15 cellular contexts compared by ENCODE assay signal in the genomic region with DNA sequence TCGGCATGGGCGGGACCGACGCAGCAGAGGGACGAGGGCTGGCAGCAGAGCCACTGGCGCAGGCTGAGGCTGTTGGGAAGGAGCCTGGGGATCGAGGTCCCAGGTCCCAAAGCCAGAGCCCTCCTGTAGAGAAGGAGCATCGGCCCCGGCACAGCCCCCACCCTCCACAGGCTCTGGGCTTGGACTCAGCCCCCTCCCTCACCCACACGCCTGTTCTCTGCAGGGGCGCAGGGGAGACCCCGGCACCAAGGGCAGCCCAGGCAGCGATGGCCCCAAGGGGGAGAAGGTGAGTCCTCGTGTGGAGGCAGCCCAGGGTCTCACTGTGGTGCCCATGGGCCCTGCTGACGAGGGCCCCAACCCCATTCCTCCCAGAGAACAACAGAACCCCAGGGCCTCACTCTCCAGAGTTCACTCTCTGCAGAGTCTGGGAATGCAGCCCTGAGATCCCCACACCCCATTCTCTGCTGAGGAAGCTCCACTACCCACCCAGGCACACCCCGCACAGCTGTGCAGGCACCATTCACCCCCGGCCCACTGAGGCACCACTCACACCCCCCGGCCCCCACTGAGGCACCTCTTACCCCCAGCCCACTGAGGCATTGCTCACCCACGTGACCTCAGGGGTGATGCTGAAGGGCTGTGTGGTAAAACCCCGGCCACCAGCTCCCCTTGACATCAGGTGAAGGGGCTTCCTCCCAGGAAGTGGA. TPM values are rescaled to one million over a fixed set of nuclear protein-coding genes. Genes with fewer than 3 reads are reported as not detected.
DNase-seq lines count a peak whose midpoint lies in the region; ATAC-seq lines count a peak whose summit lies in the region.
"Had no signal": no experiment of that assay in that cellular context is flagged by ENCODE, and none has a peak within 500 bp of the region (broad histone marks: within the 10 kb centered on the region; RNA-seq: fewer than 3 reads in every experiment).

No MANE protein-coding gene starts in this region.

- peak overlapping the region; percentile 39 for H2BK5ac ChIP-seq in neuronal stem cell (ENCODE audit: low read length)

- no peak overlapping the region for H4K8ac ChIP-seq in neuronal stem cell (ENCODE audit: low read depth, low read length)

- H3K9ac ChIP-seq in neuronal stem cell (ENCODE audit: low read depth, low read length, poor library complexity): peak overlapping the region; percentile 40

- DNase-seq in stimulated activated CD4-positive, alpha-beta T cell treated with anti-CD3 and anti-CD28 coated beads, Interleukin-15, amount 100 ng/mL, for 24 hours: peak; percentile 0
- DNase-seq in stimulated activated CD4-positive, alpha-beta T cell treated with anti-CD3 and anti-CD28 coated beads, Interleukin-12 subunit alpha, Interleukin-12 subunit beta, amount 100 ng/mL, for 4 hours: no peak
- DNase-seq in epidermal melanocyte (ENCODE audit: insufficient read length, low spot score): peak; percentile 11
- no peak for DNase-seq in neuronal stem cell (ENCODE audit: low spot score)
- no peak for DNase-seq in NCI-H2029 (lab: John Stamatoyannopoulos, UW)
- DNase-seq: amniotic stem cell, DND-41, esophagus squamous epithelium, NCI-H1092 treated with DMSO at 0.1 percent for 48 hours, thyroid gland had no signal

- no peak overlapping the region for H2AFZ ChIP-seq in neuronal stem cell (ENCODE audit: low read length)

- no peak overlapping the region for H2BK15ac ChIP-seq in neuronal stem cell (ENCODE audit: low read length)

- H3K27me3 ChIP-seq in neuronal stem cell (ENCODE audit: control insufficient read depth in 3 of 3, insufficient read depth in 3 of 3, low read depth in 1 of 3, low read length in 3 of 3): no peaks in the 10 kb centered on the region
- H3K27me3 ChIP-seq: esophagus squamous epithelium, neutrophil, thyroid gland had no signal

- no peak overlapping the region for H3K4ac ChIP-seq in neuronal stem cell (ENCODE audit: low read length)

- H2BK120ac ChIP-seq in neuronal stem cell (ENCODE audit: low read depth, low read length): no peak overlapping the region

- peak overlapping the region; percentile 94 for H3K23ac ChIP-seq in neuronal stem cell (ENCODE audit: low read depth, low read length, poor library complexity)

- no peak overlapping the region for H3K4me2 ChIP-seq in neuronal stem cell (ENCODE audit: insufficient read depth, low read length, poor library complexity, severe bottlenecking)

- H4K91ac ChIP-seq in neuronal stem cell (ENCODE audit: low read depth, low read length, poor library complexity): no peak overlapping the region

- H3K79me1 ChIP-seq in neuronal stem cell (ENCODE audit: low read depth, low read length): peaks cover 5% of the 10 kb centered on the region

- H3K4me3 ChIP-seq in neuronal stem cell (ENCODE audit: low read length in 2 of 2): no peak overlapping the region
- H3K4me3 ChIP-seq: esophagus squamous epithelium, thyroid gland had no signal

- peak overlapping the region; percentile 74 for H3K18ac ChIP-seq in neuronal stem cell (ENCODE audit: low read length)

- H3K27ac ChIP-seq in neuronal stem cell (replicated peaks; ENCODE audit: low read length): no peak overlapping the region
- H3K27ac ChIP-seq: esophagus squamous epithelium, neutrophil, thyroid gland, VCaP had no signal

- no peaks in the 10 kb centered on the region for H3K36me3 ChIP-seq in neuronal stem cell (replicated peaks in 1 of 2; ENCODE audit: control insufficient read depth in 2 of 2, insufficient read depth in 2 of 2, low read length in 2 of 2)
- H3K36me3 ChIP-seq: neutrophil had no signal

- H3K9me3 ChIP-seq in neuronal stem cell (replicated peaks in 1 of 2; ENCODE audit: control insufficient read depth in 2 of 2, insufficient read depth in 1 of 2, low read depth in 1 of 2, low read length in 2 of 2): peaks cover 0 to 3% of the 10 kb centered on the region in 2 donors
- H3K9me3 ChIP-seq: esophagus squamous epithelium, neutrophil, thyroid gland had no signal

- peak overlapping the region; percentile 89 for H3K14ac ChIP-seq in neuronal stem cell (ENCODE audit: low read length)

- peak overlapping the region; percentile 42 for H2AK5ac ChIP-seq in neuronal stem cell (ENCODE audit: low read depth, low read length)

- no CpG with 5 or more reads among the region's 20 CpGs for WGBS in neuronal stem cell (ENCODE audit: extremely low coverage in 2 of 2, insufficient read length in 2 of 2, insufficient replicate concordance in 1 of 2), 2 donors

- no peak for ATAC-seq in HG02678 (IDR thresholded peaks at IDR 0.05; ENCODE audit: unreplicated experiment)
- ATAC-seq in HG03025 (IDR thresholded peaks at IDR 0.05; ENCODE audit: low FRiP score, unreplicated experiment): no peak
- no peak for ATAC-seq in GM19452 (IDR thresholded peaks at IDR 0.05; ENCODE audit: unreplicated experiment)

- no peak overlapping the region for H2BK12ac ChIP-seq in neuronal stem cell (ENCODE audit: low read length)

- H3K4me1 ChIP-seq in neuronal stem cell (ENCODE audit: control insufficient read depth in 2 of 2, insufficient read depth in 1 of 2, low read depth in 1 of 2, low read length in 2 of 2): no peaks in the 10 kb centered on the region
- H3K4me1 ChIP-seq: esophagus squamous epithelium, thyroid gland had no signal

RNA-seq across cellular contexts. Expression of a gene that starts 21.8 kb away (rescaled TPM):
- 19.3 TPM for polyA plus RNA-seq in neuronal stem cell (2013, experiment 1 of 2)
- 19.1 TPM for polyA plus RNA-seq in neuronal stem cell (2013, experiment 2 of 2)

RNA-seq across cellular contexts. Expression of a gene that starts 35.7 kb away (rescaled TPM):
- polyA plus RNA-seq in neuronal stem cell (2013, experiment 1 of 2): 2.1 TPM
- 2.0 TPM for polyA plus RNA-seq in neuronal stem cell (2013, experiment 2 of 2)

Comparison
In these comparisons a context has a peak if more than half of its experiments do, and no peak if none do; other contexts are left out.
1. DNase-seq: peak in stimulated activated CD4-positive, alpha-beta T cell treated with anti-CD3 and anti-CD28 coated beads, Interleukin-15, amount 100 ng/mL, for 24 hours (single experiment) and epidermal melanocyte (single experiment); none in stimulated activated CD4-positive, alpha-beta T cell treated with anti-CD3 and anti-CD28 coated beads, Interleukin-12 subunit alpha, Interleukin-12 subunit beta, amount 100 ng/mL, for 4 hours (single experiment), neuronal stem cell (single experiment) and NCI-H2029 (single experiment).